Comparison of ENCODE assay signal across 8 cellular contexts in the genomic region with DNA sequence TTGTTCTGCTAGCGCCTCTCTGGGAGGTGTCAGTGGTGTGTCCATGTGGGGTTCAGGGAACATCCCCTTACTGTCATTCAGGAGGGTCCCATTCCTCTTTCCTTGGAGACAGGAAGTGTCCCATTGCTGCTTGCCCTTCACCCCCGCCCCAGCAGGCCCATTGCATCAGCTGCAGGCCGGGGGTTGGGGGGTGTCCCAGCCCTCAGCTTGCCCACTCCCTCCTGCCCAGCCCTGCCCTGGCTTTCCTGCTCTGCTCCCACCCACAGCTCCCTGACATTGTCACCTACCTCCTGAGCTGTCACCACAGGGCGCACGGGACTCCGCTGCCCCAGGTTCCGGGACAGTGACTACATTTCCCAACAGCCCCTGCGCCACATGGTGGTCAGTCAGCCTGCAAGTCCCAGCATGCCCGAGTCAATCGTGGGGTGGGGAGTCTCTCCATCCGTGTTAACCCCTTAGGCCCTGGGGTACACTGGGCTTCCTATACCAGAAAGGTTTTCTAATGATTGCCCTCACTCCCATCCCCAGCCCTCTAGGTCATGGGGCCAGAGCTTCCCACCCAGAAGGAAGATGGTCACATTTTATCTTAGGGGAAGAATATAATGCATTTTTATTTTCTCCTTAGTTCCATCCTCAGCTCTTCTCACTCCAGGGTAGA. TPM values are rescaled to one million over a fixed set of nuclear protein-coding genes. Genes with fewer than 3 reads are reported as not detected.
DNase-seq lines count a peak whose midpoint lies in the region; ATAC-seq and TF ChIP-seq lines count a peak whose summit lies in the region.

A gene (minus strand): TSS at position 351 of the 658 bp plus-strand sequence. CDS start 745 bp downstream, outside the sequence.

- peaks cover 4% of the 10 kb centered on the region for H3K36me3 Mint-ChIP-seq in activated naive CD4-positive, alpha-beta T cell treated with anti-CD3 and anti-CD28 coated beads for 36 hours (ENCODE audit: low read depth)

- H3K4me1 Mint-ChIP-seq in activated naive CD4-positive, alpha-beta T cell treated with anti-CD3 and anti-CD28 coated beads for 36 hours (ENCODE audit: low read depth): peaks cover 14% of the 10 kb centered on the region

- DNase-seq in 8988T (peak; percentile 84), SJCRH30 (peak; percentile 92 to 93), glomerular endothelial cell (ENCODE audit: extremely low read depth, low read depth, low spot score) (peak; percentile 45), non-pigmented ciliary epithelial cell (ENCODE audit: low read depth) (peak; percentile 57)
- DNase-seq in activated naive CD4-positive, alpha-beta T cell treated with anti-CD3 and anti-CD28 coated beads for 36 hours: peak; percentile 91

- H3K4me1 ChIP-seq in SJCRH30: peaks cover 7% of the 10 kb centered on the region; the same call in 1 of the 2 replicates

- H3K9me3 ChIP-seq in SJCRH30 (replicated peaks): no peaks in the 10 kb centered on the region

- peak within 1 kb of the TSS; percentile 74 for H3K27ac ChIP-seq in SJCRH30

- no peaks in the 10 kb centered on the region for H3K9me3 Mint-ChIP-seq in activated naive CD4-positive, alpha-beta T cell treated with anti-CD3 and anti-CD28 coated beads for 36 hours

- H3K27ac Mint-ChIP-seq in activated naive CD4-positive, alpha-beta T cell treated with anti-CD3 and anti-CD28 coated beads for 36 hours: peak within 1 kb of the TSS; percentile 96

- intact Hi-C loops in activated naive CD4-positive, alpha-beta T cell treated with anti-CD3 and anti-CD28 coated beads for 36 hours (cut with micrococcal nuclease): loop anchor here (2.0 kb wide), 1 partner anchor 16 kb away; no protein-coding TSS in a partner anchor

- no peak for TF ChIP-seq CTCF in subcutaneous adipose tissue (IDR thresholded peaks at IDR 0.05; ENCODE audit: low read depth)

- H3K4me3 Mint-ChIP-seq in activated naive CD4-positive, alpha-beta T cell treated with anti-CD3 and anti-CD28 coated beads for 36 hours: peak within 1 kb of the TSS; percentile 96

- no peaks in the 10 kb centered on the region for H3K36me3 ChIP-seq in SJCRH30

- peak within 1 kb of the TSS; percentile 90 for H3K4me3 ChIP-seq in SJCRH30

- ATAC-seq in GM18520 (IDR thresholded peaks at IDR 0.05; ENCODE audit: unreplicated experiment) (peak; percentile 51), HG03135 (IDR thresholded peaks at IDR 0.05; ENCODE audit: unreplicated experiment) (peak; percentile 81)

- H3K27me3 Mint-ChIP-seq in activated naive CD4-positive, alpha-beta T cell treated with anti-CD3 and anti-CD28 coated beads for 36 hours (ENCODE audit: low read depth): no peaks in the 10 kb centered on the region

- no peaks in the 10 kb centered on the region for H3K27me3 ChIP-seq in SJCRH30

- CTCF ChIA-PET in activated naive CD4-positive, alpha-beta T cell treated with anti-CD3 and anti-CD28 coated beads for 36 hours (lab: Charles Lee): interaction anchor here (0.7 kb wide), 1 partner anchor 44 kb away, joined by 3 read pairs; no protein-coding TSS in a partner anchor

RNA-seq across cellular contexts. Expression of the gene that starts here (rescaled TPM):
- 16.9 and 21.1 TPM in 2 replicates for total RNA-seq in SJCRH30 (2014; rRNA removed; shearing (Covaris generic))
- total RNA-seq in activated naive CD4-positive, alpha-beta T cell treated with anti-CD3 and anti-CD28 coated beads for 36 hours: 10 to 100 TPM; 30.4 to 31.2 TPM
- 9.4 and 13.8 TPM in 2 replicates for total RNA-seq in glomerular endothelial cell
- total RNA-seq in subcutaneous adipose tissue: 10 to 100 TPM; 21.4 to 47.5 (median 26.7) TPM

Comparison
In these comparisons a context has a peak if more than half of its experiments do, and no peak if none do; other contexts are left out.
1. Peak in every context shown above with its lines: DNase-seq, ATAC-seq, H3K4me3 ChIP-seq and H3K27ac ChIP-seq.